In genomic region chr3:171257251-171258179, GRCh38 we compare ENCODE assay signal across 8 cellular contexts.
DNase-seq lines count a peak whose midpoint lies in the region; ATAC-seq and TF ChIP-seq lines count a peak whose summit lies in the region.

No MANE protein-coding gene starts in this region.

- DNase-seq in GM23248 (peak; percentile 77), PC-3 (peak; percentile 25), kidney tubule cell (ENCODE audit: low spot score) (peak; percentile 80), right lobe of liver (no peak), amygdala (lab: John Stamatoyannopoulos, UW) (no peak), activated gamma-delta T cell treated with Interleukin-2 at 50 U/mL for 16 hours (no peak), KBM-7 (no peak)

- WGBS in GM23248 (ENCODE audit: low coverage in 1 of 2, low lambda C conversion rate in 2 of 2, missing lambda C conversion rate in 2 of 2), 2 experiments: 30 to 37% methylated on average over 7 of the region's 7 CpGs
- 88% methylated on average over 7 of the region's 7 CpGs for WGBS in right lobe of liver (ENCODE audit: insufficient coverage, low coverage, low lambda C conversion rate, missing lambda C conversion rate)

- H3F3A ChIP-seq in GM23248 (ENCODE audit: insufficient read depth): peaks cover 37% of the 10 kb centered on the region
- no peaks in the 10 kb centered on the region for H3F3A ChIP-seq in PC-3 (ENCODE audit: low read length, unreplicated experiment)

- H3K79me2 ChIP-seq in GM23248 (ENCODE audit: insufficient read depth): no peaks in the 10 kb centered on the region
- no peaks in the 10 kb centered on the region for H3K79me2 ChIP-seq in PC-3 (ENCODE audit: low read length)

- POLR2A ChIA-PET in PC-3 (lab: Charles Lee; ENCODE audit: unreplicated experiment): no interaction called here

- H2AFZ ChIP-seq in GM23248 (no peak overlapping the region), PC-3 (ENCODE audit: low read length) (no peak overlapping the region)

- H3K4me3 ChIP-seq in GM23248: no peak overlapping the region
- H3K4me3 ChIP-seq in PC-3 (ENCODE audit: low read length): no peak overlapping the region
- no peak overlapping the region for H3K4me3 ChIP-seq in right lobe of liver

- ATAC-seq in GM18499 (IDR thresholded peaks at IDR 0.05; ENCODE audit: insufficient read depth, unreplicated experiment) (peak; percentile 67), PC-3 (no peak), right lobe of liver (no peak)

- TF ChIP-seq POLR2A in right lobe of liver (IDR thresholded peaks at IDR 0.05): no peak

- intact Hi-C loops in PC-3 (cut with micrococcal nuclease) (no loop called here), right lobe of liver (cut with DNase I) (no loop called here)

- H3K4me2 ChIP-seq in GM23248 (ENCODE audit: unreplicated experiment): peak overlapping the region; percentile 23
- no peak overlapping the region for H3K4me2 ChIP-seq in PC-3 (ENCODE audit: low read length)

- peaks cover 36% of the 10 kb centered on the region for H3K4me1 ChIP-seq in GM23248 (ENCODE audit: insufficient read depth)
- peaks cover 33% of the 10 kb centered on the region for H3K4me1 ChIP-seq in PC-3 (ENCODE audit: insufficient read depth, low read length)
- no peaks in the 10 kb centered on the region for H3K4me1 ChIP-seq in right lobe of liver

- H3K9me3 ChIP-seq in GM23248 (ENCODE audit: low read depth) (no peaks in the 10 kb centered on the region), PC-3 (ENCODE audit: low read length) (no peaks in the 10 kb centered on the region), right lobe of liver (no peaks in the 10 kb centered on the region)

- TF ChIP-seq CTCF in PC-3 (conservative IDR thresholded peaks at IDR 0.05; ENCODE audit: low read depth, low read length): no peak
- no peak for TF ChIP-seq CTCF in right lobe of liver (IDR thresholded peaks at IDR 0.05)

- H4K20me1 ChIP-seq in GM23248 (ENCODE audit: insufficient read depth) (no peaks in the 10 kb centered on the region), PC-3 (ENCODE audit: low read length) (no peaks in the 10 kb centered on the region)

- H3K9ac ChIP-seq in GM23248 (no peak overlapping the region), PC-3 (ENCODE audit: low read length) (no peak overlapping the region)

- in situ Hi-C loops in GM23248 (cut with MboI) (no loop called here), KBM-7 (cut with MboI; ENCODE audit: low pct_unique_long_range_greater_than_20kb, low sequenced_read_pairs) (no loop called here)

- BruUV-seq in PC-3 (replicated peaks; lab: Mats Ljungman, UMichigan): no TSS peak

- H3K36me3 ChIP-seq in GM23248 (ENCODE audit: low read depth): no peaks in the 10 kb centered on the region
- no peaks in the 10 kb centered on the region for H3K36me3 ChIP-seq in PC-3 (ENCODE audit: low read depth, low read length)
- H3K36me3 ChIP-seq in right lobe of liver: no peaks in the 10 kb centered on the region

- H3K27ac ChIP-seq in GM23248 (peak overlapping the region; percentile 37), PC-3 (ENCODE audit: low read length) (no peak overlapping the region), right lobe of liver (no peak overlapping the region)

- no peaks in the 10 kb centered on the region; the same call in 1 of the 2 replicates for H3K9me2 ChIP-seq in GM23248 (ENCODE audit: insufficient read depth)
- H3K9me2 ChIP-seq in PC-3 (replicated peaks; ENCODE audit: low read length): no peaks in the 10 kb centered on the region

- H3K27me3 ChIP-seq in GM23248 (replicated peaks; ENCODE audit: insufficient read depth) (no peaks in the 10 kb centered on the region), PC-3 (ENCODE audit: low read length) (no peaks in the 10 kb centered on the region), right lobe of liver (no peaks in the 10 kb centered on the region)

- CTCF ChIA-PET in PC-3 (lab: Charles Lee): no interaction called here

Comparison
In these comparisons a context has a peak if more than half of its experiments do, and no peak if none do; other contexts are left out.
1. DNase-seq: peak in GM23248 (single experiment), PC-3 (single experiment) and kidney tubule cell (single experiment); none in right lobe of liver (0 of 3), amygdala (0 of 56), activated gamma-delta T cell treated with Interleukin-2 at 50 U/mL for 16 hours (single experiment) and KBM-7 (single experiment).